8 cellular contexts compared by ENCODE assay signal in genomic region chr3:155285936-155286335, GRCh38. TPM values are rescaled to one million over a fixed set of nuclear protein-coding genes. Genes with fewer than 3 reads are reported as not detected.
"Had no signal": no experiment of that assay in that cellular context is flagged by ENCODE, and none has a peak within 500 bp of the region (broad histone marks: within the 10 kb centered on the region; RNA-seq: fewer than 3 reads in every experiment).

No MANE protein-coding gene starts in this region.

- H3K4me3 ChIP-seq: GM23338 had no signal

- ATAC-seq: GM23338 had no signal

- H3K9me3 Mint-ChIP-seq: GM23338, HFFc6, IgD-negative memory B cell had no signal

- H3K4me3 Mint-ChIP-seq: GM23338, H9, HFFc6 had no signal

- DNase-seq: H9, HCEC 1CT, HFFc6, KG1 had no signal

- H3K27ac Mint-ChIP-seq: GM23338, H9, HFFc6, IgD-negative memory B cell had no signal

- H3K27me3 Mint-ChIP-seq: IgD-negative memory B cell had no signal

- H3K27ac ChIP-seq: HL-60 had no signal

- H3K36me3 Mint-ChIP-seq: IgD-negative memory B cell had no signal

- H3K4me1 Mint-ChIP-seq: GM23338, IgD-negative memory B cell had no signal

RNA-seq across cellular contexts. Expression of gene STRIT1, which starts 7.5 kb away (rescaled TPM):
- total RNA-seq: H9, HFFc6, HT1080 had no signal
